1 cellular context compared by ENCODE assay signal in the genomic region with DNA sequence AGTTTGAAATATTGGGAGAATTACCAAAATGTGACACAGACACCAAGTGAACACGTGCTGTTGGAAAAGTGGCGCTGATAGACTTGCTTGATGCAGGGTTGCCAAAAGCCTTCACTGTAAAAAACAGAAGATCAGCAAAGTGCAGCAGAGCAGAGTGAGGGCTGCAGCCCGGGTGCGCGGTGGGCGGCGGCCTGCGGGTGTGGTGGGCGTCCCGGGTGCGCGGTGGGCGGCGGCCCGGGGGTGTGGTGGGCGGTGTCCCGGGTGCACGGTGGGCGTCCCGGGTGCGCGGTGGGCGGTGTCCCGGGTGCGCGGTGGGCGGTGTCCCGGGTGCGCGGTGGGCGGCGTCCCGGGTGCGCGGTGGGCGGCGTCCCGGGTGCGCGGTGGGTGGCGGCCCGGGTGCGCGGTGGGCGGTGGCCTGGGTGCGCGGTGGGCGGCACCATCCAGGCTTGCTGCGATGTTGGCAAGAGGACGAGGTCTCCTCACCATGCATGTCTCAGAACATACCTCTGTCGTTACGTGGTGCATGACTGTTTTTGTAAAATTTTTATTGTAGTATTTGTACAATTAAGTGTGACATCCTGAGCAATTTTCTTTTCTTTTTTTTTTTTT.
TF ChIP-seq lines count a peak whose summit lies in the region.

No MANE protein-coding gene starts in this region.

TF ChIP-seq in HepG2, 621 proteins besides CTCF, POLR2A, EP300 and RAD21:
- TF ChIP-seq KAT8 (CRISPR knock-in tag; IDR thresholded peaks at IDR 0.05) (no peak), ZNF501 (CRISPR knock-in tag; IDR thresholded peaks at IDR 0.05) (no peak), MTF2 (CRISPR knock-in tag; IDR thresholded peaks at IDR 0.05; ENCODE audit: borderline replicate concordance) (no peak), ZEB1 (IDR thresholded peaks at IDR 0.05; ENCODE audit: insufficient replicate concordance, low read depth) (no peak), SIX4 (CRISPR knock-in tag; IDR thresholded peaks at IDR 0.05) (no peak), ZMYM2 (CRISPR knock-in tag; IDR thresholded peaks at IDR 0.05) (no peak)
